7 cellular contexts compared by ENCODE assay signal in the genomic region with DNA sequence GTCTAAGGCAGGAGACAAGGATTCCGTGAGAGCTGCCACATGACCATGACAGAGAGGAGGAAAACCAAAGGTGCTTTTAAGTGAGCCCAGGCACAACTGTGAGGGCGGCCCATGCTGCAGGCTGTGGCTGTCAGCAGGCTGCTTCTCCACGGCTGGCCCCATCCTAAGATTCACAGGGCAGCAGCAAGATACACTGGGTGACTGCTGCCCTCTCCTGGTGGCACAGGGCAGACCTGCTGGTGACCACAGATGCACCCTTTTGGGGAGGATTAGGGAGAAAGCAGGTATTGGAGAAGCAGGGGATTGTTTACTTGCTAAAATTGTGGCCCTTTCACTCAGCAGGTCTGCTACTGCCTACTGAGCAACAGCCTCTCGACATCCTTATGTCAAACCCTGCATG.
DNase-seq lines count a peak whose midpoint lies in the region; ATAC-seq, FAIRE-seq and TF ChIP-seq lines count a peak whose summit lies in the region.
"Not testable (repeated sequence)": the region's sequence is repeated elsewhere in the genome, so short reads cannot be mapped to it uniquely, and the experiment has no call there.

No MANE protein-coding gene starts in this region.

- peak; percentile 65; the same call in 1 of the 2 replicates for TF ChIP-seq RAD21 in HepG2 (CRISPR knock-in tag; IDR thresholded peaks at IDR 0.05)

- H3K4me2 ChIP-seq in KMS-11; HepG2 (ENCODE audit: low read depth, low read length): not testable (repeated sequence)

- not testable (repeated sequence) for H3K4me3 ChIP-seq in KMS-11 (IDR thresholded peaks at IDR 0.05; ENCODE audit: insufficient read depth, low read depth, low read length); WI38 (ENCODE audit: low read depth, low read length); epithelial cell of esophagus (ENCODE audit: low read length); HepG2 (replicated peaks in 1 of 3; ENCODE audit: insufficient read depth in 1 of 3, low read depth in 2 of 3, low read length in 3 of 3); sigmoid colon

- CTCF ChIA-PET in HepG2 (lab: Yijun Ruan, JAX; ENCODE audit: low intra/inter-chr PET ratio, low total read pairs) = not testable (repeated sequence)

- not testable (repeated sequence) for H3K36me3 Mint-ChIP-seq in activated naive CD8-positive, alpha-beta T cell treated with anti-CD3 and anti-CD28 coated beads, Interleukin-2, amount 50 U/mL, for 24 hours (ENCODE audit: low read depth)

- POLR2A ChIA-PET in HepG2 (lab: Yijun Ruan, JAX) = not testable (repeated sequence)

- H4K20me1 ChIP-seq in KMS-11 (ENCODE audit: insufficient read depth); HepG2 (ENCODE audit: insufficient read depth, low read length): not testable (repeated sequence)

- DNase-seq in DMS53 (lab: John Stamatoyannopoulos, UW) = peak; percentile 34
- DNase-seq in activated naive CD8-positive, alpha-beta T cell treated with anti-CD3 and anti-CD28 coated beads, Interleukin-2, amount 50 U/mL, for 24 hours = peak; percentile 3
- DNase-seq in epithelial cell of esophagus (ENCODE audit: low read depth); HepG2 (ENCODE audit: low spot score); sigmoid colon: not testable (repeated sequence)

- H3K4me1 ChIP-seq in KMS-11 (ENCODE audit: low read depth, poor library complexity, severe bottlenecking) (peaks cover 22% of the 10 kb centered on the region), HepG2 (ENCODE audit: insufficient read depth, low read length) (peaks cover 16% of the 10 kb centered on the region; the same call in 1 of the 2 replicates)
- not testable (repeated sequence) for H3K4me1 ChIP-seq in sigmoid colon

- not testable (repeated sequence) for H3K9me3 Mint-ChIP-seq in activated naive CD8-positive, alpha-beta T cell treated with anti-CD3 and anti-CD28 coated beads, Interleukin-2, amount 50 U/mL, for 24 hours

- H3K4me1 Mint-ChIP-seq in activated naive CD8-positive, alpha-beta T cell treated with anti-CD3 and anti-CD28 coated beads, Interleukin-2, amount 50 U/mL, for 24 hours = peaks cover 16% of the 10 kb centered on the region

- in situ Hi-C loops in HepG2 (cut with HindIII; ENCODE audit: extremely low pct_ligation_motif_present, low pct_unique_long_range_greater_than_20kb) = loop anchor here (25.0 kb wide), 1 partner anchor 138 kb away; a partner anchor contains a TSS

- TF ChIP-seq POLR2A in HepG2 (IDR thresholded peaks at IDR 0.05; ENCODE audit: insufficient read depth in 1 of 2, low read depth in 2 of 2, low read length in 2 of 2); sigmoid colon (IDR thresholded peaks at IDR 0.05): not testable (repeated sequence)

- not testable (repeated sequence) for H3K27me3 Mint-ChIP-seq in activated naive CD8-positive, alpha-beta T cell treated with anti-CD3 and anti-CD28 coated beads, Interleukin-2, amount 50 U/mL, for 24 hours

- FAIRE-seq in HepG2 (lab: Jason Lieb, UNC) = not testable (repeated sequence)

- not testable (repeated sequence) for H3K27ac Mint-ChIP-seq in activated naive CD8-positive, alpha-beta T cell treated with anti-CD3 and anti-CD28 coated beads, Interleukin-2, amount 50 U/mL, for 24 hours

- ATAC-seq in activated naive CD8-positive, alpha-beta T cell treated with anti-CD3 and anti-CD28 coated beads, Interleukin-2, amount 50 U/mL, for 24 hours; HepG2: not testable (repeated sequence)

- not testable (repeated sequence) for BruUV-seq in HepG2 (replicated peaks; lab: Mats Ljungman, UMichigan)

- H3K9me3 ChIP-seq in HepG2 (ENCODE audit: low read length); sigmoid colon: not testable (repeated sequence)

- not testable (repeated sequence) for H3K36me3 ChIP-seq in KMS-11 (ENCODE audit: insufficient read depth); HepG2 (replicated peaks in 1 of 2; ENCODE audit: control insufficient read depth in 1 of 2, insufficient read depth in 2 of 2, low read length in 2 of 2); sigmoid colon

- TF ChIP-seq CTCF in KMS-11 (conservative IDR thresholded peaks at IDR 0.05; ENCODE audit: low read depth, low read length) (peak; percentile 49), WI38 (IDR thresholded peaks at IDR 0.05; ENCODE audit: low read depth, low read length) (peak; percentile 24; the same call in 1 of the 2 replicates), epithelial cell of esophagus (IDR thresholded peaks at IDR 0.05; ENCODE audit: insufficient read depth, low read depth, low read length, missing control alignments) (peak; percentile 45), HepG2 (CRISPR knock-in tag; IDR thresholded peaks at IDR 0.05) (peak; percentile 51), sigmoid colon (IDR thresholded peaks at IDR 0.05) (peak; percentile 36 to 48 (median 44))

- H3K27me3 ChIP-seq in KMS-11 (ENCODE audit: insufficient read depth, low read depth); HepG2 (ENCODE audit: control insufficient read depth in 1 of 2, insufficient read depth in 2 of 2, low read length in 2 of 2); sigmoid colon: not testable (repeated sequence)

- not testable (repeated sequence) for TF ChIP-seq EP300 in HepG2 (IDR thresholded peaks at IDR 0.05; ENCODE audit: low read depth in 2 of 2, low read length in 2 of 2); HepG2 (CRISPR knock-in tag; IDR thresholded peaks at IDR 0.05; ENCODE audit: borderline replicate concordance); sigmoid colon (IDR thresholded peaks at IDR 0.05)

- WGBS in HepG2 (ENCODE audit: low lambda C conversion rate) = 20% methylated on average over 4 of the region's 4 CpGs
- WGBS in sigmoid colon, 2 donors = 19 to 28% methylated on average over 4 of the region's 4 CpGs

- not testable (repeated sequence) for H3K4me3 Mint-ChIP-seq in activated naive CD8-positive, alpha-beta T cell treated with anti-CD3 and anti-CD28 coated beads, Interleukin-2, amount 50 U/mL, for 24 hours

- H3K9ac ChIP-seq in KMS-11; HepG2 (ENCODE audit: insufficient read depth, low read depth, low read length): not testable (repeated sequence)

- intact Hi-C loops in HepG2 (cut with micrococcal nuclease; ENCODE audit: unreplicated experiment) = not testable (repeated sequence)
- intact Hi-C loops in sigmoid colon (cut with DNase I) = loop anchor here (10.0 kb wide), 1 partner anchor 685 kb away; a partner anchor contains a TSS

- H3K79me2 ChIP-seq in KMS-11 (ENCODE audit: insufficient read depth, low read depth); HepG2 (ENCODE audit: insufficient read depth, low read length): not testable (repeated sequence)

- H3K27ac ChIP-seq in KMS-11; HepG2 (ENCODE audit: extremely low read length, insufficient read depth, low read length); sigmoid colon: not testable (repeated sequence)

- not testable (repeated sequence) for H2AFZ ChIP-seq in KMS-11 (ENCODE audit: low read depth); HepG2 (ENCODE audit: low read length)

TF ChIP-seq in HepG2, 621 proteins besides CTCF, POLR2A, EP300 and RAD21:
- TF ChIP-seq STAG1 (CRISPR knock-in tag; IDR thresholded peaks at IDR 0.05) = peak; percentile 50
